8 cellular contexts compared by ENCODE assay signal in genomic region chr1:244353572-244354091, GRCh38.
DNase-seq lines count a peak whose midpoint lies in the region; ATAC-seq and TF ChIP-seq lines count a peak whose summit lies in the region.

No MANE protein-coding gene starts in this region.

- TF ChIP-seq EP300 in Ishikawa (IDR thresholded peaks at IDR 0.05; ENCODE audit: borderline replicate concordance), result no peak

- no peaks in the 10 kb centered on the region for H3K36me3 ChIP-seq in CD8-positive, alpha-beta memory T cell (ENCODE audit: insufficient read depth, low read length)
- no peaks in the 10 kb centered on the region for H3K36me3 ChIP-seq in ascending aorta
- H3K36me3 ChIP-seq in subcutaneous abdominal adipose tissue (ENCODE audit: control insufficient read depth in 5 of 5, insufficient read depth in 5 of 5, low read length in 5 of 5), result no peaks in the 10 kb centered on the region

- peak overlapping the region in 1 of 7 donors; percentile 34 for H3K4me3 Mint-ChIP-seq in CD8-positive, alpha-beta memory T cell

- H3K27me3 Mint-ChIP-seq in CD8-positive, alpha-beta memory T cell, result peaks cover 4 to 19% of the 10 kb centered on the region in 2 donors

- H3K27ac Mint-ChIP-seq in CD8-positive, alpha-beta memory T cell, result peak overlapping the region in 1 of 8 donors; percentile 17

- no peaks in the 10 kb centered on the region for H3K36me3 Mint-ChIP-seq in CD8-positive, alpha-beta memory T cell

- peaks cover 10 to 25% (median 13%) of the 10 kb centered on the region in 3 donors for H3K4me1 Mint-ChIP-seq in CD8-positive, alpha-beta memory T cell

- no peaks in the 10 kb centered on the region for H3K4me1 ChIP-seq in CD8-positive, alpha-beta memory T cell (ENCODE audit: insufficient read depth, low read length)
- H3K4me1 ChIP-seq in ascending aorta, result no peaks in the 10 kb centered on the region
- peaks cover 0 to 15% (median 8%) of the 10 kb centered on the region in 5 donors for H3K4me1 ChIP-seq in subcutaneous abdominal adipose tissue (ENCODE audit: control insufficient read depth in 5 of 5, insufficient read depth in 5 of 5, low read length in 5 of 5)

- peak; percentile 60 for ATAC-seq in GM21390 (IDR thresholded peaks at IDR 0.05; ENCODE audit: unreplicated experiment)

- POLR2A ChIA-PET in CD8-positive, alpha-beta memory T cell (lab: Charles Lee), result no interaction called here

- H3K27me3 ChIP-seq in CD8-positive, alpha-beta memory T cell (ENCODE audit: insufficient read depth, low read length, poor library complexity, severe bottlenecking), result no peaks in the 10 kb centered on the region
- H3K27me3 ChIP-seq in ascending aorta (no peaks in the 10 kb centered on the region), subcutaneous abdominal adipose tissue (ENCODE audit: control insufficient read depth in 5 of 5, insufficient read depth in 4 of 5, low read length in 5 of 5) (peaks cover 0 to 2% (median 0%) of the 10 kb centered on the region in 5 donors)

- TF ChIP-seq RAD21 in Ishikawa (IDR thresholded peaks at IDR 0.05; ENCODE audit: low read depth), result no peak

- H3K4me3 ChIP-seq in CD8-positive, alpha-beta memory T cell (ENCODE audit: low read length), result no peak overlapping the region
- H3K4me3 ChIP-seq in ascending aorta, result no peak overlapping the region
- H3K4me3 ChIP-seq in subcutaneous abdominal adipose tissue (ENCODE audit: low read depth in 1 of 5, low read length in 5 of 5), result no peak overlapping the region

- no peak overlapping the region for H3K9ac ChIP-seq in subcutaneous abdominal adipose tissue (ENCODE audit: low read length in 5 of 5)

- DNase-seq in CD8-positive, alpha-beta memory T cell, result no peak
- DNase-seq in ascending aorta (ENCODE audit: low spot score in 2 of 2) (peak; percentile 63 to 79), iPS-NIHi11 (ENCODE audit: low spot score) (peak; percentile 67), posterior cingulate gyrus (no peak), NCI-H1092 treated with DMSO at 0.1 percent for 48 hours (lab: John Stamatoyannopoulos, UW) (no peak)

- H3K9me3 ChIP-seq in CD8-positive, alpha-beta memory T cell (ENCODE audit: low read length), result no peaks in the 10 kb centered on the region
- H3K9me3 ChIP-seq in ascending aorta (no peaks in the 10 kb centered on the region), subcutaneous abdominal adipose tissue (ENCODE audit: control insufficient read depth in 5 of 5, low read length in 5 of 5) (no peaks in the 10 kb centered on the region)

- TF ChIP-seq CTCF in ascending aorta (IDR thresholded peaks at IDR 0.05), result no peak

- CTCF ChIA-PET in CD8-positive, alpha-beta memory T cell (lab: Charles Lee), result no interaction called here

- intact Hi-C loops in ascending aorta (cut with DNase I), result no loop called here
- intact Hi-C loops in posterior cingulate gyrus (cut with DNase I), result no loop called here

- peak overlapping the region; percentile 61 for H3K27ac ChIP-seq in CD8-positive, alpha-beta memory T cell (ENCODE audit: low read depth, low read length)
- H3K27ac ChIP-seq in ascending aorta (peak overlapping the region in 1 of 2 donors; percentile 52), subcutaneous abdominal adipose tissue (ENCODE audit: low read depth, low read length) (peak overlapping the region; percentile 52)

- no peaks in the 10 kb centered on the region for H3K9me3 Mint-ChIP-seq in CD8-positive, alpha-beta memory T cell

TF ChIP-seq in Ishikawa, 13 proteins besides CTCF, POLR2A, EP300 and RAD21:
- 0 out of 2 replicates have a peak, but pooled peaks have one; percentile 5 for TF ChIP-seq MAX (IDR thresholded peaks at IDR 0.05)
- peak; percentile 86 for TF ChIP-seq EGR1 (IDR thresholded peaks at IDR 0.05)
- TF ChIP-seq TAF1 (IDR thresholded peaks at IDR 0.05; ENCODE audit: low read depth), result no peak
- TF ChIP-seq YY1 (IDR thresholded peaks at IDR 0.05; ENCODE audit: low read depth), result no peak

Comparison
In these comparisons a context has a peak if more than half of its experiments do, and no peak if none do; other contexts are left out.
1. DNase-seq: peak in ascending aorta (2 of 2) and iPS-NIHi11 (single experiment); none in CD8-positive, alpha-beta memory T cell (0 of 5), posterior cingulate gyrus (0 of 10) and NCI-H1092 treated with DMSO at 0.1 percent for 48 hours (single experiment).